Comparison of ENCODE assay signal across 8 cellular contexts in the genomic region with DNA sequence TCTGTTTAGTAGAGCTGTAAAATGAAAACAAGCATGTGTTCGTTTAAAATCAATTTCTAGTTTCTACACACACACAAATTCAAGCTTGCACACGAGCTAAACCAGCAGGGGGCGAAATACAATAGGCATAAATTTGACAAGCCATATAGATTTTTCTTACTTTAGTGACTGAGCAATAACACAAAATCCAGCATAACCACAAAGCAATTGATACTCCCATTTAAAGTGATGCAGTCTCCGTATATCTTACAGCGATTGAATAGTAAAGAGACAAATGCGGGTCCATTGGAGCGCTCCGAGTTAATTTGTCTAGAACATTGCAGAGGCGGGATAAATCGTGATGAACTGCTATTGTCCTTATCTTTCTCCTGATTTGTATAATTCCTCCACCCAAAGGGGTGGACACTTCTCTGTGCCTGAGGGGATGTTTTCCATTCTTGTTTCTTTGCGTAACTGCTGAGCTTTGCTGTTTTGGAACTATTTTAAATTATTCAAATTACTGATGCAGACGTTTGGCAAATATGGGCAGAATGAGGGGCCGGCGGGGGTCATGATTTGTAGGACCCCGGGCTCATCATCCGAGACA. TPM values are rescaled to one million over a fixed set of nuclear protein-coding genes. Genes with fewer than 3 reads are reported as not detected.
DNase-seq lines count a peak whose midpoint lies in the region; ATAC-seq and TF ChIP-seq lines count a peak whose summit lies in the region.

No MANE protein-coding gene starts in this region.

- H3K27ac Mint-ChIP-seq in CD4-positive, alpha-beta memory T cell, result peak overlapping the region; percentile 96 to 99 (median 98)
- peak overlapping the region; percentile 69 to 100 (median 98) for H3K27ac Mint-ChIP-seq in naive B cell
- peak overlapping the region; percentile 98 for H3K27ac Mint-ChIP-seq in stimulated activated effector memory CD8-positive, alpha-beta T cell treated with anti-CD3 and anti-CD28 coated beads, Interleukin-12 subunit alpha, Interleukin-12 subunit beta, amount 100 ng/mL, for 72 hours

- peak; percentile 78 to 83 (median 79) for DNase-seq in CD4-positive, alpha-beta memory T cell
- DNase-seq in HuH-7 (ENCODE audit: low spot score) (peak; percentile 64), activated T-cell treated with anti-CD3 and anti-CD28 coated beads for 1 hour (ENCODE audit: low read depth) (peak; percentile 66), epithelial cell of esophagus (ENCODE audit: low read depth) (peak; percentile 91), naive B cell (peak; percentile 70), HPDE6-E6E7 (ENCODE audit: extremely low spot score) (no peak)
- DNase-seq in stimulated activated effector memory CD8-positive, alpha-beta T cell treated with anti-CD3 and anti-CD28 coated beads, Interleukin-12 subunit alpha, Interleukin-12 subunit beta, amount 100 ng/mL, for 72 hours (ENCODE audit: low spot score in 2 of 2), result peak; percentile 53 to 74

- ATAC-seq in naive B cell (ENCODE audit: low read depth in 2 of 2), result no peak
- ATAC-seq in stimulated activated effector memory CD8-positive, alpha-beta T cell treated with anti-CD3 and anti-CD28 coated beads, Interleukin-12 subunit alpha, Interleukin-12 subunit beta, amount 100 ng/mL, for 72 hours, result peak; percentile 11

- peak overlapping the region; percentile 95 to 100 (median 98) for H3K4me3 Mint-ChIP-seq in CD4-positive, alpha-beta memory T cell
- H3K4me3 Mint-ChIP-seq in naive B cell, result peak overlapping the region; percentile 98 to 100 (median 99)
- H3K4me3 Mint-ChIP-seq in stimulated activated effector memory CD8-positive, alpha-beta T cell treated with anti-CD3 and anti-CD28 coated beads, Interleukin-12 subunit alpha, Interleukin-12 subunit beta, amount 100 ng/mL, for 72 hours, result peak overlapping the region; percentile 94

- H3K79me2 ChIP-seq in OCI-LY1 (ENCODE audit: insufficient read depth, low read length), result peaks cover 33% of the 10 kb centered on the region

- peak overlapping the region; percentile 91 for H3K4me2 ChIP-seq in OCI-LY1 (ENCODE audit: low read length)

- TF ChIP-seq CTCF in OCI-LY1 (IDR thresholded peaks at IDR 0.05; ENCODE audit: low read length), result peak; percentile 92
- TF ChIP-seq CTCF in epithelial cell of esophagus (IDR thresholded peaks at IDR 0.05; ENCODE audit: insufficient read depth, low read depth, low read length, missing control alignments), result peak; percentile 82

- peaks cover 0 to 19% of the 10 kb centered on the region in 2 donors for H3K36me3 Mint-ChIP-seq in CD4-positive, alpha-beta memory T cell
- H3K36me3 Mint-ChIP-seq in naive B cell, result peaks cover 0 to 7% of the 10 kb centered on the region in 2 donors
- H3K36me3 Mint-ChIP-seq in stimulated activated effector memory CD8-positive, alpha-beta T cell treated with anti-CD3 and anti-CD28 coated beads, Interleukin-12 subunit alpha, Interleukin-12 subunit beta, amount 100 ng/mL, for 72 hours, result peaks cover 36% of the 10 kb centered on the region

- H3K9me2 ChIP-seq in OCI-LY1 (ENCODE audit: low read depth, low read length), result no peaks in the 10 kb centered on the region

- H3K9me3 ChIP-seq in CD4-positive, alpha-beta memory T cell (ENCODE audit: control insufficient read depth in 1 of 2, low read length in 2 of 2), result no peaks in the 10 kb centered on the region
- no peaks in the 10 kb centered on the region for H3K9me3 ChIP-seq in OCI-LY1 (ENCODE audit: low read length)

- peaks cover 30% of the 10 kb centered on the region for H3K4me1 ChIP-seq in CD4-positive, alpha-beta memory T cell (ENCODE audit: insufficient read depth, low read length)
- H3K4me1 ChIP-seq in OCI-LY1 (ENCODE audit: insufficient read depth, low read length, severe bottlenecking), result peaks cover 29% of the 10 kb centered on the region

- H2AFZ ChIP-seq in OCI-LY1 (ENCODE audit: low read length), result peak overlapping the region; percentile 63

- H3K4me3 ChIP-seq in CD4-positive, alpha-beta memory T cell (ENCODE audit: low read length in 2 of 2), result peak overlapping the region; percentile 47 to 94
- peak overlapping the region; percentile 94 for H3K4me3 ChIP-seq in OCI-LY1 (ENCODE audit: low read depth, low read length, poor library complexity, severe bottlenecking)
- peak overlapping the region; percentile 86 for H3K4me3 ChIP-seq in epithelial cell of esophagus (ENCODE audit: low read length)

- H3K27ac ChIP-seq in CD4-positive, alpha-beta memory T cell (ENCODE audit: low read depth, low read length), result peak overlapping the region; percentile 96
- peak overlapping the region; percentile 93 for H3K27ac ChIP-seq in OCI-LY1 (ENCODE audit: low read depth, low read length, poor library complexity, severe bottlenecking)

- H3K27me3 Mint-ChIP-seq in CD4-positive, alpha-beta memory T cell, result peaks cover 0 to 2% of the 10 kb centered on the region in 2 donors
- no peaks in the 10 kb centered on the region for H3K27me3 Mint-ChIP-seq in naive B cell

- H3K9ac ChIP-seq in OCI-LY1 (ENCODE audit: low read length), result peak overlapping the region; percentile 86

- H3F3A ChIP-seq in OCI-LY1 (ENCODE audit: insufficient read depth, low read length), result no peaks in the 10 kb centered on the region

- no peaks in the 10 kb centered on the region for H4K20me1 ChIP-seq in OCI-LY1 (ENCODE audit: insufficient read depth, low read length)

- H3K9me3 Mint-ChIP-seq in CD4-positive, alpha-beta memory T cell, result peaks cover 0 to 3% (median 0%) of the 10 kb centered on the region in 8 donors
- no peaks in the 10 kb centered on the region for H3K9me3 Mint-ChIP-seq in naive B cell
- no peaks in the 10 kb centered on the region for H3K9me3 Mint-ChIP-seq in stimulated activated effector memory CD8-positive, alpha-beta T cell treated with anti-CD3 and anti-CD28 coated beads, Interleukin-12 subunit alpha, Interleukin-12 subunit beta, amount 100 ng/mL, for 72 hours

- H3K36me3 ChIP-seq in CD4-positive, alpha-beta memory T cell (ENCODE audit: insufficient read depth, low read length), result no peaks in the 10 kb centered on the region
- peaks cover 3% of the 10 kb centered on the region; the same call in 1 of the 2 replicates for H3K36me3 ChIP-seq in OCI-LY1 (ENCODE audit: insufficient read depth, low read length)

- H3K27me3 ChIP-seq in CD4-positive, alpha-beta memory T cell (ENCODE audit: insufficient read depth, low read length), result no peaks in the 10 kb centered on the region
- no peaks in the 10 kb centered on the region for H3K27me3 ChIP-seq in OCI-LY1 (ENCODE audit: insufficient read depth, low read length)

- POLR2A ChIA-PET in CD4-positive, alpha-beta memory T cell (lab: Charles Lee; ENCODE audit: partially characterized antibody), result interaction anchor here (0.6 to 4.5 kb wide), 25 partner anchors 11 to 705 kb away, joined by 3 to 55 read pairs (median 5); a partner anchor contains a TSS

- H3K4me1 Mint-ChIP-seq in CD4-positive, alpha-beta memory T cell, result peaks cover 24 to 40% (median 30%) of the 10 kb centered on the region in 4 donors
- peaks cover 9 to 34% (median 23%) of the 10 kb centered on the region in 3 donors for H3K4me1 Mint-ChIP-seq in naive B cell
- H3K4me1 Mint-ChIP-seq in stimulated activated effector memory CD8-positive, alpha-beta T cell treated with anti-CD3 and anti-CD28 coated beads, Interleukin-12 subunit alpha, Interleukin-12 subunit beta, amount 100 ng/mL, for 72 hours, result peaks cover 11% of the 10 kb centered on the region

- intact Hi-C loops in CD4-positive, alpha-beta memory T cell (cut with micrococcal nuclease), result loop anchor here (1.0 to 2.0 kb wide), 4 partner anchors 39 to 534 kb away; a partner anchor contains a TSS

- CTCF ChIA-PET in CD4-positive, alpha-beta memory T cell (lab: Charles Lee; ENCODE audit: partially characterized antibody), result interaction anchor here (0.6 to 4.9 kb wide), 46 partner anchors 8 to 705 kb away, joined by 3 to 128 read pairs (median 5); a partner anchor contains a TSS

RNA-seq across cellular contexts. Expression of a gene that starts 1.2 kb away (rescaled TPM):
- total RNA-seq in CD4-positive, alpha-beta memory T cell, result 10 to 100 TPM; 48.3 to 48.9 TPM
- polyA plus RNA-seq in CD4-positive, alpha-beta memory T cell, result 10 to 100 TPM; 22.8 to 29.0 TPM
- 10 to 100 TPM; 48.2 to 77.9 (median 57.2) TPM for polyA plus RNA-seq in naive B cell (ENCODE audit: low read depth in 6 of 6)
